1 cellular context compared by ENCODE assay signal in genomic region chr4:77104405-77105292, GRCh38.
TF ChIP-seq lines count a peak whose summit lies in the region.

No MANE protein-coding gene starts in this region.

TF ChIP-seq in HepG2, 621 proteins besides CTCF, POLR2A, EP300 and RAD21 (continued from another document):
- no peak for TF ChIP-seq ZNF574 (CRISPR knock-in tag; IDR thresholded peaks at IDR 0.05)
- TF ChIP-seq NR2F1 (CRISPR knock-in tag; IDR thresholded peaks at IDR 0.05): no peak
